In genomic region chr3:194166682-194167479, GRCh38 we compare ENCODE assay signal across 12 cellular contexts. TPM values are rescaled to one million over a fixed set of nuclear protein-coding genes. Genes with fewer than 3 reads are reported as not detected.
DNase-seq lines count a peak whose midpoint lies in the region; ATAC-seq and TF ChIP-seq lines count a peak whose summit lies in the region.
"Had no signal": no experiment of that assay in that cellular context is flagged by ENCODE, and none has a peak within 500 bp of the region (broad histone marks: within the 10 kb centered on the region; RNA-seq: fewer than 3 reads in every experiment).

No MANE protein-coding gene starts in this region.

- H3K36me3 Mint-ChIP-seq in activated CD4-positive, alpha-beta memory T cell treated with anti-CD3 and anti-CD28 coated beads, Interleukin-2, amount 10 ng/mL, durations not matched to agents 7 days and 5 days (ENCODE audit: low read depth) = no peaks in the 10 kb centered on the region
- no peaks in the 10 kb centered on the region for H3K36me3 Mint-ChIP-seq in stimulated activated naive B cell treated with anti-CD40 and anti-IgM and Interleukin-4, amounts not matched to agents 10 μg/mL and 1 μg/mL and 100 μg/mL, for 72 hours
- no peaks in the 10 kb centered on the region for H3K36me3 Mint-ChIP-seq in osteocyte (ENCODE audit: unreplicated experiment)
- H3K36me3 Mint-ChIP-seq: naive thymus-derived CD4-positive, alpha-beta T cell had no signal

- TF ChIP-seq POLR2A in esophagus muscularis mucosa (IDR thresholded peaks at IDR 0.05; ENCODE audit: low read depth) = no peak

- DNase-seq in COLO829 (ENCODE audit: low spot score) = peak; percentile 56
- DNase-seq in NCI-H524 (lab: John Stamatoyannopoulos, UW) = peak; percentile 61 to 75
- no peak for DNase-seq in esophagus muscularis mucosa (ENCODE audit: extremely low spot score)
- DNase-seq in GM10248 (ENCODE audit: extremely low spot score) = no peak
- DNase-seq in activated CD4-positive, alpha-beta memory T cell treated with anti-CD3 and anti-CD28 coated beads, Interleukin-2, amount 10 ng/mL, durations not matched to agents 7 days and 5 days = no peak
- no peak for DNase-seq in stimulated activated naive B cell treated with anti-CD40 and anti-IgM and Interleukin-4, amounts not matched to agents 10 μg/mL and 1 μg/mL and 100 μg/mL, for 72 hours
- DNase-seq in osteocyte (ENCODE audit: extremely low spot score, unreplicated experiment) = no peak
- DNase-seq: naive thymus-derived CD4-positive, alpha-beta T cell; stimulated activated CD4-positive, alpha-beta T cell treated with anti-CD3 and anti-CD28 coated beads, Interleukin-4, amount 100 ng/mL, for 4 hours had no signal

- ATAC-seq in stimulated activated naive B cell treated with anti-CD40 and anti-IgM and Interleukin-4, amounts not matched to agents 10 μg/mL and 1 μg/mL and 100 μg/mL, for 72 hours (replicated peaks) = no peak
- ATAC-seq: HCT116; naive thymus-derived CD4-positive, alpha-beta T cell had no signal

- no peak for TF ChIP-seq EP300 in esophagus muscularis mucosa (IDR thresholded peaks at IDR 0.05)

- WGBS in esophagus muscularis mucosa = 26% methylated on average over 16 of the region's 16 CpGs

- H3K4me3 ChIP-seq in esophagus muscularis mucosa (peak overlapping the region in 3 of 4 donors; percentile 7 to 28 (median 18)), muscle layer of duodenum (ENCODE audit: low read depth in 1 of 2, low read length in 2 of 2) (peak overlapping the region; percentile 21 to 25)

- H3K4me3 Mint-ChIP-seq in activated CD4-positive, alpha-beta memory T cell treated with anti-CD3 and anti-CD28 coated beads, Interleukin-2, amount 10 ng/mL, durations not matched to agents 7 days and 5 days = no peak overlapping the region
- H3K4me3 Mint-ChIP-seq in stimulated activated naive B cell treated with anti-CD40 and anti-IgM and Interleukin-4, amounts not matched to agents 10 μg/mL and 1 μg/mL and 100 μg/mL, for 72 hours = no peak overlapping the region
- H3K4me3 Mint-ChIP-seq in osteocyte (ENCODE audit: unreplicated experiment) = no peak overlapping the region
- H3K4me3 Mint-ChIP-seq: activated T-helper 1 cell treated with anti-CD3 and anti-CD28 coated beads, Interleukin-12 subunit alpha, Interleukin-12 subunit beta, Interleukin-2, Interleukin-4 antibody, amounts not matched to agents 30 ng/mL and 10 ng/mL and 1 ng/mL, durations not matched to agents 14 hours and 24 hours and 36 hours; naive thymus-derived CD4-positive, alpha-beta T cell had no signal

- CTCF ChIA-PET in GM10248 (lab: Yijun Ruan, JAX) = interaction anchor here (1.1 to 1.5 kb wide), 2 partner anchors 16 to 142 kb away, joined by 3 to 7 read pairs; no protein-coding TSS in a partner anchor
- CTCF ChIA-PET in activated CD4-positive, alpha-beta memory T cell treated with anti-CD3 and anti-CD28 coated beads, Interleukin-2, amount 10 ng/mL, durations not matched to agents 7 days and 5 days (lab: Charles Lee) = interaction anchor here (0.6 to 1.9 kb wide), 4 partner anchors 9 to 483 kb away, joined by 4 to 5 read pairs (median 4); no protein-coding TSS in a partner anchor

- no peaks in the 10 kb centered on the region for H3K36me3 ChIP-seq in esophagus muscularis mucosa
- H3K36me3 ChIP-seq in muscle layer of duodenum (ENCODE audit: control insufficient read depth in 1 of 2, insufficient read depth in 2 of 2, low read length in 2 of 2) = no peaks in the 10 kb centered on the region

- no peaks in the 10 kb centered on the region for H3K9me3 ChIP-seq in esophagus muscularis mucosa
- H3K9me3 ChIP-seq in muscle layer of duodenum (ENCODE audit: control insufficient read depth in 1 of 2, low read length in 2 of 2) = no peaks in the 10 kb centered on the region

- H3K4me1 ChIP-seq in esophagus muscularis mucosa (peaks cover 8 to 18% (median 14%) of the 10 kb centered on the region in 4 donors), muscle layer of duodenum (ENCODE audit: control insufficient read depth in 1 of 2, insufficient read depth in 2 of 2, low read length in 2 of 2) (peaks cover 0 to 10% of the 10 kb centered on the region in 2 donors)

- H3K27ac Mint-ChIP-seq in activated CD4-positive, alpha-beta memory T cell treated with anti-CD3 and anti-CD28 coated beads, Interleukin-2, amount 10 ng/mL, durations not matched to agents 7 days and 5 days = no peak overlapping the region
- no peak overlapping the region for H3K27ac Mint-ChIP-seq in stimulated activated naive B cell treated with anti-CD40 and anti-IgM and Interleukin-4, amounts not matched to agents 10 μg/mL and 1 μg/mL and 100 μg/mL, for 72 hours
- no peak overlapping the region for H3K27ac Mint-ChIP-seq in osteocyte (ENCODE audit: unreplicated experiment)
- H3K27ac Mint-ChIP-seq: activated T-helper 1 cell treated with anti-CD3 and anti-CD28 coated beads, Interleukin-12 subunit alpha, Interleukin-12 subunit beta, Interleukin-2, Interleukin-4 antibody, amounts not matched to agents 30 ng/mL and 10 ng/mL and 1 ng/mL, durations not matched to agents 14 hours and 24 hours and 36 hours; naive thymus-derived CD4-positive, alpha-beta T cell had no signal

- peaks cover 11% of the 10 kb centered on the region for H3K4me1 Mint-ChIP-seq in activated CD4-positive, alpha-beta memory T cell treated with anti-CD3 and anti-CD28 coated beads, Interleukin-2, amount 10 ng/mL, durations not matched to agents 7 days and 5 days
- peaks cover 0 to 2% of the 10 kb centered on the region in 2 donors for H3K4me1 Mint-ChIP-seq in stimulated activated naive B cell treated with anti-CD40 and anti-IgM and Interleukin-4, amounts not matched to agents 10 μg/mL and 1 μg/mL and 100 μg/mL, for 72 hours
- peaks cover 25% of the 10 kb centered on the region for H3K4me1 Mint-ChIP-seq in osteocyte (ENCODE audit: unreplicated experiment)

- POLR2A ChIA-PET in GM10248 (lab: Yijun Ruan, JAX) = no interaction called here
- POLR2A ChIA-PET in activated CD4-positive, alpha-beta memory T cell treated with anti-CD3 and anti-CD28 coated beads, Interleukin-2, amount 10 ng/mL, durations not matched to agents 7 days and 5 days (lab: Charles Lee) = no interaction called here

- no peak for TF ChIP-seq CTCF in esophagus muscularis mucosa (IDR thresholded peaks at IDR 0.05)
- no peak for TF ChIP-seq CTCF in GM10248 (IDR thresholded peaks at IDR 0.05; ENCODE audit: control extremely low read depth, extremely low read depth, low read depth, missing control alignments)
- TF ChIP-seq CTCF in osteocyte (IDR thresholded peaks at IDR 0.05) = no peak

- H3K27me3 Mint-ChIP-seq in activated CD4-positive, alpha-beta memory T cell treated with anti-CD3 and anti-CD28 coated beads, Interleukin-2, amount 10 ng/mL, durations not matched to agents 7 days and 5 days = peaks cover 67% of the 10 kb centered on the region
- H3K27me3 Mint-ChIP-seq in stimulated activated naive B cell treated with anti-CD40 and anti-IgM and Interleukin-4, amounts not matched to agents 10 μg/mL and 1 μg/mL and 100 μg/mL, for 72 hours = peaks cover 56 to 73% of the 10 kb centered on the region in 2 donors
- H3K27me3 Mint-ChIP-seq in osteocyte (ENCODE audit: unreplicated experiment) = peaks cover 84% of the 10 kb centered on the region

- intact Hi-C loops in esophagus muscularis mucosa (cut with DNase I) = no loop called here

- no peaks in the 10 kb centered on the region for H3K9me3 Mint-ChIP-seq in activated CD4-positive, alpha-beta memory T cell treated with anti-CD3 and anti-CD28 coated beads, Interleukin-2, amount 10 ng/mL, durations not matched to agents 7 days and 5 days
- no peaks in the 10 kb centered on the region for H3K9me3 Mint-ChIP-seq in stimulated activated naive B cell treated with anti-CD40 and anti-IgM and Interleukin-4, amounts not matched to agents 10 μg/mL and 1 μg/mL and 100 μg/mL, for 72 hours
- no peaks in the 10 kb centered on the region for H3K9me3 Mint-ChIP-seq in osteocyte (ENCODE audit: unreplicated experiment)
- H3K9me3 Mint-ChIP-seq: activated T-helper 1 cell treated with anti-CD3 and anti-CD28 coated beads, Interleukin-12 subunit alpha, Interleukin-12 subunit beta, Interleukin-2, Interleukin-4 antibody, amounts not matched to agents 30 ng/mL and 10 ng/mL and 1 ng/mL, durations not matched to agents 14 hours and 24 hours and 36 hours; naive thymus-derived CD4-positive, alpha-beta T cell had no signal

- peak overlapping the region in 1 of 4 donors; percentile 24 for H3K27ac ChIP-seq in esophagus muscularis mucosa (replicated peaks in 1 of 4)
- no peak overlapping the region for H3K27ac ChIP-seq in muscle layer of duodenum (ENCODE audit: low read length)

- H3K27me3 ChIP-seq in esophagus muscularis mucosa (no peaks in the 10 kb centered on the region), muscle layer of duodenum (ENCODE audit: low read depth, low read length) (peaks cover 1% of the 10 kb centered on the region)

RNA-seq across cellular contexts. Expression of gene HES1, which starts 30.9 kb away (rescaled TPM):
- total RNA-seq in esophagus muscularis mucosa (10 to 100 TPM; 12.0 to 32.3 (median 26.9) TPM), osteocyte (41.0 and 51.6 TPM in 2 replicates)
- 10 to 100 TPM; 11.2 to 11.3 TPM for total RNA-seq in activated CD4-positive, alpha-beta memory T cell treated with anti-CD3 and anti-CD28 coated beads, Interleukin-2, amount 10 ng/mL, durations not matched to agents 7 days and 5 days

Comparison
In these comparisons a context has a peak if more than half of its experiments do, and no peak if none do; other contexts are left out.
1. DNase-seq: peak in COLO829 (single experiment) and NCI-H524 (2 of 2); none in esophagus muscularis mucosa (single experiment), GM10248 (single experiment), activated CD4-positive, alpha-beta memory T cell treated with anti-CD3 and anti-CD28 coated beads, Interleukin-2, amount 10 ng/mL, durations not matched to agents 7 days and 5 days (single experiment), stimulated activated naive B cell treated with anti-CD40 and anti-IgM and Interleukin-4, amounts not matched to agents 10 μg/mL and 1 μg/mL and 100 μg/mL, for 72 hours (single experiment) and osteocyte (single experiment).